Comparison of ENCODE assay signal across 8 cellular contexts in genomic region chr11:2888266-2888968, GRCh38. TPM values are rescaled to one million over a fixed set of nuclear protein-coding genes. Genes with fewer than 3 reads are reported as not detected.
DNase-seq lines count a peak whose midpoint lies in the region; ATAC-seq and TF ChIP-seq lines count a peak whose summit lies in the region.

No MANE protein-coding gene starts in this region.

- H3K27me3 ChIP-seq in NT2/D1 (ENCODE audit: insufficient read depth, insufficient read length) (peaks cover 47% of the 10 kb centered on the region), endodermal cell (ENCODE audit: control insufficient read depth, insufficient read depth, low read length, poor library complexity, severe bottlenecking) (peaks cover 23% of the 10 kb centered on the region)

- peak; percentile 60 for DNase-seq in Caki2 (ENCODE audit: low read depth)
- DNase-seq in HT1080 (ENCODE audit: low read depth): peak; percentile 77
- DNase-seq in NT2/D1 (ENCODE audit: low read depth, low spot score): peak; percentile 76
- peak; percentile 90 for DNase-seq in activated CD8-positive, alpha-beta memory T cell treated with anti-CD3 and anti-CD28 coated beads, Interleukin-2, amount 10 ng/mL, durations not matched to agents 7 days and 5 days
- DNase-seq in endodermal cell: peak; percentile 98
- DNase-seq in midbrain (lab: John Stamatoyannopoulos, UW): peak; percentile 84
- peak; percentile 82 for DNase-seq in stimulated activated CD8-positive, alpha-beta memory T cell treated with anti-CD3 and anti-CD28 coated beads, Interleukin-2, amount 100 ng/mL, for 48 hours (ENCODE audit: low read depth in 2 of 2)

- 31 to 42% methylated on average over 20 to 25 of the region's 25 CpGs for WGBS in endodermal cell (ENCODE audit: insufficient coverage in 1 of 2, insufficient read length in 1 of 2), 2 experiments

- H3K9me3 ChIP-seq in NT2/D1 (ENCODE audit: insufficient read depth, low read length) (no peaks in the 10 kb centered on the region), endodermal cell (ENCODE audit: control insufficient read depth, low read length) (no peaks in the 10 kb centered on the region)

- H3K36me3 Mint-ChIP-seq in activated CD8-positive, alpha-beta memory T cell treated with anti-CD3 and anti-CD28 coated beads, Interleukin-2, amount 10 ng/mL, durations not matched to agents 7 days and 5 days: no peaks in the 10 kb centered on the region
- no peaks in the 10 kb centered on the region for H3K36me3 Mint-ChIP-seq in endodermal cell (ENCODE audit: low read depth)

- H3K9me3 Mint-ChIP-seq in activated CD8-positive, alpha-beta memory T cell treated with anti-CD3 and anti-CD28 coated beads, Interleukin-2, amount 10 ng/mL, durations not matched to agents 7 days and 5 days (ENCODE audit: low read depth): no peaks in the 10 kb centered on the region
- no peaks in the 10 kb centered on the region for H3K9me3 Mint-ChIP-seq in endodermal cell

- CTCF ChIA-PET in activated CD8-positive, alpha-beta memory T cell treated with anti-CD3 and anti-CD28 coated beads, Interleukin-2, amount 10 ng/mL, durations not matched to agents 7 days and 5 days (lab: Charles Lee): interaction anchor here (0.9 to 13.8 kb wide), 22 partner anchors 10 to 583 kb away, joined by 3 to 471 read pairs (median 5); partner anchors contain the start of gene PHLDA2

- in situ Hi-C loops in Caki2 (cut with HindIII; ENCODE audit: low pct_unique_long_range_greater_than_20kb, low sequenced_read_pairs): no loop called here

- H3K27me3 Mint-ChIP-seq in activated CD8-positive, alpha-beta memory T cell treated with anti-CD3 and anti-CD28 coated beads, Interleukin-2, amount 10 ng/mL, durations not matched to agents 7 days and 5 days: peaks cover 20% of the 10 kb centered on the region
- H3K27me3 Mint-ChIP-seq in endodermal cell (ENCODE audit: insufficient read depth): peaks cover 40% of the 10 kb centered on the region

- H3K4me3 Mint-ChIP-seq in activated CD8-positive, alpha-beta memory T cell treated with anti-CD3 and anti-CD28 coated beads, Interleukin-2, amount 10 ng/mL, durations not matched to agents 7 days and 5 days: no peak overlapping the region
- H3K4me3 Mint-ChIP-seq in endodermal cell: no peak overlapping the region

- H3K27ac ChIP-seq in endodermal cell (ENCODE audit: low read depth, low read length): no peak overlapping the region

- H3K4me1 ChIP-seq in NT2/D1 (ENCODE audit: insufficient read depth, insufficient read length): peaks cover 38% of the 10 kb centered on the region
- H3K4me1 ChIP-seq in endodermal cell (ENCODE audit: control insufficient read depth, insufficient read depth, low read length): no peaks in the 10 kb centered on the region

- peak; percentile 31 for ATAC-seq in activated CD8-positive, alpha-beta memory T cell treated with anti-CD3 and anti-CD28 coated beads, Interleukin-2, amount 10 ng/mL, durations not matched to agents 7 days and 5 days
- ATAC-seq in GM21576 (IDR thresholded peaks at IDR 0.05; ENCODE audit: unreplicated experiment): no peak

- TF ChIP-seq CTCF in endodermal cell (conservative IDR thresholded peaks at IDR 0.05): peak; percentile 97

- H3K4me3 ChIP-seq in NT2/D1 (ENCODE audit: insufficient read length, low read depth) (no peak overlapping the region), endodermal cell (ENCODE audit: low read length) (no peak overlapping the region)

- H3K9ac ChIP-seq in NT2/D1 (ENCODE audit: insufficient read length, low read depth): peak overlapping the region; percentile 59
- H3K9ac ChIP-seq in endodermal cell (ENCODE audit: extremely low read depth, low read length, poor library complexity, severe bottlenecking): no peak overlapping the region

- H3K36me3 ChIP-seq in NT2/D1 (ENCODE audit: insufficient read depth, insufficient read length, low read length) (no peaks in the 10 kb centered on the region), endodermal cell (ENCODE audit: control insufficient read depth, insufficient read depth, low read length) (no peaks in the 10 kb centered on the region)

- H3K4me1 Mint-ChIP-seq in activated CD8-positive, alpha-beta memory T cell treated with anti-CD3 and anti-CD28 coated beads, Interleukin-2, amount 10 ng/mL, durations not matched to agents 7 days and 5 days: peaks cover 22% of the 10 kb centered on the region
- peaks cover 8% of the 10 kb centered on the region for H3K4me1 Mint-ChIP-seq in endodermal cell

- H3K27ac Mint-ChIP-seq in activated CD8-positive, alpha-beta memory T cell treated with anti-CD3 and anti-CD28 coated beads, Interleukin-2, amount 10 ng/mL, durations not matched to agents 7 days and 5 days: no peak overlapping the region
- no peak overlapping the region for H3K27ac Mint-ChIP-seq in endodermal cell

RNA-seq across cellular contexts. Expression of gene CDKN1C, which starts 2.8 kb away (rescaled TPM):
- total RNA-seq in Caki2 (2014; rRNA removed; shearing (Covaris generic); ENCODE audit: low replicate concordance): 12.8 and 15.8 TPM in 2 replicates
- total RNA-seq in HT1080 (2014; rRNA removed; shearing (Covaris generic)): 2.1 and 4.4 TPM in 2 replicates
- polyA plus RNA-seq in HT1080 (2015; cell fraction: cytosol; rRNA removed): 0.86 and 1.7 TPM in 2 replicates
- polyA plus RNA-seq in HT1080 (2015; cell fraction: nucleus; rRNA removed): 1.3 and 1.5 TPM in 2 replicates
- under 1 TPM; 0.44 to 0.87 TPM for total RNA-seq in activated CD8-positive, alpha-beta memory T cell treated with anti-CD3 and anti-CD28 coated beads, Interleukin-2, amount 10 ng/mL, durations not matched to agents 7 days and 5 days
- total RNA-seq in endodermal cell: 10 to 100 TPM; 37.6 to 60.9 TPM
- polyA plus RNA-seq in endodermal cell (2013, experiment 1 of 2): 174 TPM
- polyA plus RNA-seq in endodermal cell (2013, experiment 2 of 2): 148 TPM

RNA-seq across cellular contexts. Expression of gene PHLDA2, which starts 40.8 kb away (rescaled TPM):
- 21.8 and 27.2 TPM in 2 replicates for total RNA-seq in Caki2 (2014; rRNA removed; shearing (Covaris generic); ENCODE audit: low replicate concordance)
- total RNA-seq in HT1080 (2014; rRNA removed; shearing (Covaris generic)): 71.3 and 193 TPM in 2 replicates
- polyA plus RNA-seq in HT1080 (2015; cell fraction: cytosol; rRNA removed): 279 and 295 TPM in 2 replicates
- 40.8 and 82.2 TPM in 2 replicates for polyA plus RNA-seq in HT1080 (2015; cell fraction: nucleus; rRNA removed)
- total RNA-seq in activated CD8-positive, alpha-beta memory T cell treated with anti-CD3 and anti-CD28 coated beads, Interleukin-2, amount 10 ng/mL, durations not matched to agents 7 days and 5 days: 1 to 10 TPM; 1.1 to 3.6 TPM
- total RNA-seq in endodermal cell: 1 to 10 TPM; 3.0 to 5.1 TPM
- 4.5 TPM for polyA plus RNA-seq in endodermal cell (2013, experiment 1 of 2)
- 5.4 TPM for polyA plus RNA-seq in endodermal cell (2013, experiment 2 of 2)
